In the genomic region with DNA sequence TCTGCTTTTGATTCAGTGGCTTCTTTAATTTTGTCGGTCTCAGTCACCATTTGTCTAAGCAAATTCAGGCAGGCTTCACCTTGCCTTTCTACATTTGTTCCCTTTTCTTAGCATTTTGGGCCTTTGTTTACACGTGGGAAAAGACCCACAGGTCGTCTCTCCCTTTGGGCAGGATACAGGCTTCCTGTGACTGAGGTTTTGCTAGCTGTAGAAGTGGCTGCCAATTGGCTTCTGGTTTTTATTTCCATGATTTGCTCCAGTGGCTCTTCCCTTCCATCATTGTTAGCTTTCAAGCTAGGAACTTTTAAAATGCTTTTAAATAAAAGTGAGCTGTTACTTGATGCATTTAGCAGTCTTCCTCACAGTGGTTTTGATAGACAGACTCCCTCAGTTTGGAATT, we compare ENCODE assay signal across 19 cellular contexts. TPM values are rescaled to one million over a fixed set of nuclear protein-coding genes. Genes with fewer than 3 reads are reported as not detected.
DNase-seq lines count a peak whose midpoint lies in the region; ATAC-seq and TF ChIP-seq lines count a peak whose summit lies in the region.
"Had no signal": no experiment of that assay in that cellular context is flagged by ENCODE, and none has a peak within 500 bp of the region (broad histone marks: within the 10 kb centered on the region; RNA-seq: fewer than 3 reads in every experiment).

No MANE protein-coding gene starts in this region.

- 34% methylated on average over 3 of the region's 3 CpGs for WGBS in esophagus muscularis mucosa

- H3K27me3 ChIP-seq in right atrium auricular region, result no peaks in the 10 kb centered on the region
- no peaks in the 10 kb centered on the region for H3K27me3 ChIP-seq in esophagus muscularis mucosa
- H3K27me3 ChIP-seq in upper lobe of right lung, result no peaks in the 10 kb centered on the region

- DNase-seq in right atrium auricular region (ENCODE audit: low spot score) (no peak), cardiac septum (ENCODE audit: low spot score) (no peak), esophagus muscularis mucosa (ENCODE audit: extremely low spot score) (no peak), sciatic nerve (ENCODE audit: low spot score) (no peak), upper lobe of right lung (no peak), ACHN (no peak), OCI-M1 (lab: John Stamatoyannopoulos, UW) (no peak)
- DNase-seq: activated CD4-positive, alpha-beta T cell treated with anti-CD3 and anti-CD28 coated beads for 4 hours; cerebellar nuclear complex; effector memory CD8-positive, alpha-beta T cell; mucosa of descending colon; MV-4-11; NCI-H1694; NCI-H2171; NCI-H69; SHP77; stimulated activated naive CD8-positive, alpha-beta T cell treated with anti-CD3 and anti-CD28 coated beads, Interleukin-15, Interleukin-2, amounts not matched to agents 100 U/mL and 50 U/mL, for 24 hours had no signal

- TF ChIP-seq CTCF in right atrium auricular region (IDR thresholded peaks at IDR 0.05) (no peak), esophagus muscularis mucosa (IDR thresholded peaks at IDR 0.05) (no peak), upper lobe of right lung (IDR thresholded peaks at IDR 0.05) (no peak)

- ATAC-seq in sciatic nerve (peak; percentile 68), upper lobe of right lung (no peak), HG03039 (IDR thresholded peaks at IDR 0.05; ENCODE audit: unreplicated experiment) (no peak)
- ATAC-seq: effector memory CD8-positive, alpha-beta T cell; mucosa of descending colon; stimulated activated naive CD8-positive, alpha-beta T cell treated with anti-CD3 and anti-CD28 coated beads, Interleukin-15, Interleukin-2, amounts not matched to agents 100 U/mL and 50 U/mL, for 24 hours had no signal

- in situ Hi-C loops in ACHN (cut with HindIII; ENCODE audit: low pct_ligation_motif_present, low pct_unique_long_range_greater_than_20kb, low sequenced_read_pairs), result no loop called here

- TF ChIP-seq POLR2A in esophagus muscularis mucosa (IDR thresholded peaks at IDR 0.05; ENCODE audit: low read depth), result no peak

- TF ChIP-seq EP300 in esophagus muscularis mucosa (IDR thresholded peaks at IDR 0.05), result no peak

- H3K4me1 ChIP-seq in right atrium auricular region (peaks cover 0 to 66% of the 10 kb centered on the region in 2 donors), esophagus muscularis mucosa (peaks cover 32 to 44% (median 33%) of the 10 kb centered on the region in 4 donors), upper lobe of right lung (peaks cover 6% of the 10 kb centered on the region)

- H3K27ac ChIP-seq in right atrium auricular region (peak overlapping the region; percentile 70 to 77), esophagus muscularis mucosa (replicated peaks in 1 of 4) (peak overlapping the region; percentile 38 to 61 (median 58)), upper lobe of right lung (peak overlapping the region; percentile 65)

- peaks cover 0 to 3% of the 10 kb centered on the region in 2 donors for H3K9me3 ChIP-seq in right atrium auricular region
- H3K9me3 ChIP-seq in esophagus muscularis mucosa, result no peaks in the 10 kb centered on the region
- no peaks in the 10 kb centered on the region for H3K9me3 ChIP-seq in upper lobe of right lung
- H3K9me3 ChIP-seq: mucosa of descending colon had no signal

- no peak overlapping the region for H3K4me3 ChIP-seq in right atrium auricular region
- H3K4me3 ChIP-seq in esophagus muscularis mucosa, result no peak overlapping the region
- no peak overlapping the region for H3K4me3 ChIP-seq in upper lobe of right lung
- H3K4me3 ChIP-seq: mucosa of descending colon, smooth muscle cell had no signal

- intact Hi-C loops in cardiac septum (cut with DNase I), result loop anchor here (2.0 kb wide), 1 partner anchor 24 kb away; no protein-coding TSS in a partner anchor
- intact Hi-C loops in esophagus muscularis mucosa (cut with DNase I), result no loop called here
- intact Hi-C loops in sciatic nerve (cut with DNase I), result no loop called here
- intact Hi-C loops in upper lobe of right lung (cut with DNase I), result no loop called here

- H3K36me3 ChIP-seq in right atrium auricular region (peaks cover 21% of the 10 kb centered on the region), esophagus muscularis mucosa (peaks cover 7 to 81% (median 41%) of the 10 kb centered on the region in 4 donors), upper lobe of right lung (peaks cover 93% of the 10 kb centered on the region)

RNA-seq across cellular contexts. Expression of a gene that starts 37.3 kb away (rescaled TPM):
- 10 to 100 TPM; 36.0 to 37.8 TPM for total RNA-seq in right atrium auricular region
- total RNA-seq in cardiac septum, result 46.9 TPM
- total RNA-seq in esophagus muscularis mucosa, result 10 to 100 TPM; 27.9 to 59.0 (median 36.3) TPM
- 31.3 TPM for total RNA-seq in sciatic nerve
- 31.3 TPM for total RNA-seq in upper lobe of right lung

RNA-seq across cellular contexts. Expression of a gene that starts 37.6 kb away (rescaled TPM):
- total RNA-seq in right atrium auricular region (10 to 100 TPM; 10.3 TPM), cardiac septum (22.1 TPM), esophagus muscularis mucosa (10 to 100 TPM in 2 of 4 donors, 1 to 10 TPM in 2; 9.5 to 13.7 (median 10.4) TPM), sciatic nerve (30.6 TPM), upper lobe of right lung (20.1 TPM)
